Comparison of ENCODE assay signal across 27 cellular contexts in genomic region chr9:136785956-136786355, GRCh38. TPM values are rescaled to one million over a fixed set of nuclear protein-coding genes. Genes with fewer than 3 reads are reported as not detected.
A peak's percentile ranks its signal among the peaks of the same experiment; 100 is the strongest.
DNase-seq lines count a peak whose midpoint lies in the region; ATAC-seq, FAIRE-seq and TF ChIP-seq lines count a peak whose summit lies in the region.
"Had no signal": no experiment of that assay in that cellular context is flagged by ENCODE, and none has a peak within 500 bp of the region (broad histone marks: within the 10 kb centered on the region; RNA-seq: fewer than 3 reads in every experiment).

No MANE protein-coding gene starts in this region.

- no peaks in the 10 kb centered on the region for H3K27me3 ChIP-seq in HepG2 (ENCODE audit: control insufficient read depth in 1 of 2, insufficient read depth in 2 of 2, low read length in 2 of 2)
- H3K27me3 ChIP-seq in right lobe of liver: no peaks in the 10 kb centered on the region
- H3K27me3 ChIP-seq: BE2C had no signal

- TF ChIP-seq CTCF in HepG2 (CRISPR knock-in tag; IDR thresholded peaks at IDR 0.05) (no peak), right lobe of liver (IDR thresholded peaks at IDR 0.05) (no peak)

- POLR2A ChIA-PET in HepG2 (lab: Yijun Ruan, JAX): interaction anchor here (1.6 kb wide), 1 partner anchor 13 kb away, joined by 8 read pairs; no protein-coding TSS in a partner anchor
- POLR2A ChIA-PET in activated CD4-positive, alpha-beta T cell treated with anti-CD3 and anti-CD28 coated beads, Interleukin-2, amount 10 ng/mL, durations not matched to agents 7 days and 5 days (lab: Charles Lee): no interaction called here

- no peak for TF ChIP-seq RAD21 in HepG2 (CRISPR knock-in tag; IDR thresholded peaks at IDR 0.05)

- H4K20me1 ChIP-seq in HepG2 (ENCODE audit: insufficient read depth, low read length): no peaks in the 10 kb centered on the region

- DNase-seq in HepG2 (ENCODE audit: low spot score) (no peak), right lobe of liver (no peak), caudate nucleus (lab: John Stamatoyannopoulos, UW) (no peak), globus pallidus (ENCODE audit: low spot score) (no peak)
- DNase-seq in stimulated activated naive B cell treated with anti-CD40 and anti-IgM and Interleukin-4, amounts not matched to agents 10 μg/mL and 1 μg/mL and 100 μg/mL, for 72 hours: no peak
- no peak for DNase-seq in activated CD4-positive, alpha-beta T cell treated with anti-CD3 and anti-CD28 coated beads, Interleukin-2, amount 10 ng/mL, durations not matched to agents 7 days and 5 days
- DNase-seq: 8988T; ACHN; BE2C; CD4-positive, CD25-positive, alpha-beta regulatory T cell; DMS53; H9; IMR-90; NCI-H1048; NCI-H1417; NCI-H1694; NCI-H2029 treated with DMSO at 0.1 percent for 48 hours; NCI-H2227 treated with DMSO at 0.1 percent for 48 hours; NCI-H510A; NCI-H69; Right ventricle myocardium superior had no signal

- H3K36me3 ChIP-seq in HepG2 (replicated peaks in 1 of 2; ENCODE audit: control insufficient read depth in 1 of 2, insufficient read depth in 2 of 2, low read length in 2 of 2) (no peaks in the 10 kb centered on the region), right lobe of liver (no peaks in the 10 kb centered on the region)
- H3K36me3 ChIP-seq: BE2C had no signal

- ATAC-seq in HepG2 (no peak), right lobe of liver (no peak), HG03520 (IDR thresholded peaks at IDR 0.05; ENCODE audit: unreplicated experiment) (no peak)
- ATAC-seq in stimulated activated naive B cell treated with anti-CD40 and anti-IgM and Interleukin-4, amounts not matched to agents 10 μg/mL and 1 μg/mL and 100 μg/mL, for 72 hours (replicated peaks): no peak
- ATAC-seq: GM23338 had no signal

- H3K9ac ChIP-seq in HepG2 (ENCODE audit: insufficient read depth, low read depth, low read length): no peak overlapping the region

- no peaks in the 10 kb centered on the region for H3K36me3 Mint-ChIP-seq in stimulated activated naive B cell treated with anti-CD40 and anti-IgM and Interleukin-4, amounts not matched to agents 10 μg/mL and 1 μg/mL and 100 μg/mL, for 72 hours
- no peaks in the 10 kb centered on the region for H3K36me3 Mint-ChIP-seq in activated CD4-positive, alpha-beta T cell treated with anti-CD3 and anti-CD28 coated beads, Interleukin-2, amount 10 ng/mL, durations not matched to agents 7 days and 5 days (ENCODE audit: low read depth)
- H3K36me3 Mint-ChIP-seq: CD4-positive, CD25-positive, alpha-beta regulatory T cell had no signal

- BruUV-seq in HepG2 (replicated peaks; lab: Mats Ljungman, UMichigan): no TSS peak

- CTCF ChIA-PET in HepG2 (lab: Yijun Ruan, JAX; ENCODE audit: low intra/inter-chr PET ratio, low total read pairs): no interaction called here
- CTCF ChIA-PET in activated CD4-positive, alpha-beta T cell treated with anti-CD3 and anti-CD28 coated beads, Interleukin-2, amount 10 ng/mL, durations not matched to agents 7 days and 5 days (lab: Charles Lee): interaction anchor here (1.5 kb wide), 1 partner anchor 14 kb away, joined by 4 read pairs; no protein-coding TSS in a partner anchor

- intact Hi-C loops in HepG2 (cut with micrococcal nuclease; ENCODE audit: unreplicated experiment) (loop anchor here (5.0 to 10.0 kb wide), 3 partner anchors 61 to 141 kb away; partner anchors contain the start of genes PHPT1 and TRAF2), right lobe of liver (cut with DNase I) (loop anchor here in 1 of 2 donors (5.0 kb wide), 1 partner anchor 251 kb away; no protein-coding TSS in a partner anchor)

- H3K9me3 Mint-ChIP-seq in stimulated activated naive B cell treated with anti-CD40 and anti-IgM and Interleukin-4, amounts not matched to agents 10 μg/mL and 1 μg/mL and 100 μg/mL, for 72 hours: no peaks in the 10 kb centered on the region
- no peaks in the 10 kb centered on the region for H3K9me3 Mint-ChIP-seq in activated CD4-positive, alpha-beta T cell treated with anti-CD3 and anti-CD28 coated beads, Interleukin-2, amount 10 ng/mL, durations not matched to agents 7 days and 5 days
- H3K9me3 Mint-ChIP-seq: CD4-positive, CD25-positive, alpha-beta regulatory T cell; GM23338; H9 had no signal

- H3K27me3 Mint-ChIP-seq in stimulated activated naive B cell treated with anti-CD40 and anti-IgM and Interleukin-4, amounts not matched to agents 10 μg/mL and 1 μg/mL and 100 μg/mL, for 72 hours: no peaks in the 10 kb centered on the region
- peaks cover 23% of the 10 kb centered on the region for H3K27me3 Mint-ChIP-seq in activated CD4-positive, alpha-beta T cell treated with anti-CD3 and anti-CD28 coated beads, Interleukin-2, amount 10 ng/mL, durations not matched to agents 7 days and 5 days

- TF ChIP-seq EP300 in HepG2 (IDR thresholded peaks at IDR 0.05; ENCODE audit: low read depth in 2 of 2, low read length in 2 of 2) (no peak), HepG2 (CRISPR knock-in tag; IDR thresholded peaks at IDR 0.05; ENCODE audit: borderline replicate concordance) (no peak)

- 78% methylated on average over 6 of the region's 6 CpGs for WGBS in HepG2 (ENCODE audit: low lambda C conversion rate)
- 82% methylated on average over 6 of the region's 6 CpGs for WGBS in right lobe of liver (ENCODE audit: insufficient coverage, low coverage, low lambda C conversion rate, missing lambda C conversion rate)

- H3K4me2 ChIP-seq in HepG2 (ENCODE audit: low read depth, low read length): peak overlapping the region; percentile 18; the same call in 1 of the 2 replicates
- H3K4me2 ChIP-seq: GM23338 had no signal

- no peaks in the 10 kb centered on the region for H3K9me3 ChIP-seq in HepG2 (ENCODE audit: low read length)
- H3K9me3 ChIP-seq in right lobe of liver: no peaks in the 10 kb centered on the region
- H3K9me3 ChIP-seq: BE2C had no signal

- no peak overlapping the region for H2AFZ ChIP-seq in HepG2 (ENCODE audit: low read length)
- H2AFZ ChIP-seq: GM23338 had no signal

- peaks cover 19 to 28% of the 10 kb centered on the region in 2 donors for H3K4me1 Mint-ChIP-seq in stimulated activated naive B cell treated with anti-CD40 and anti-IgM and Interleukin-4, amounts not matched to agents 10 μg/mL and 1 μg/mL and 100 μg/mL, for 72 hours
- peaks cover 25% of the 10 kb centered on the region for H3K4me1 Mint-ChIP-seq in activated CD4-positive, alpha-beta T cell treated with anti-CD3 and anti-CD28 coated beads, Interleukin-2, amount 10 ng/mL, durations not matched to agents 7 days and 5 days

- no peak overlapping the region for H3K4me3 Mint-ChIP-seq in stimulated activated naive B cell treated with anti-CD40 and anti-IgM and Interleukin-4, amounts not matched to agents 10 μg/mL and 1 μg/mL and 100 μg/mL, for 72 hours
- H3K4me3 Mint-ChIP-seq in activated CD4-positive, alpha-beta T cell treated with anti-CD3 and anti-CD28 coated beads, Interleukin-2, amount 10 ng/mL, durations not matched to agents 7 days and 5 days: no peak overlapping the region
- H3K4me3 Mint-ChIP-seq: CD4-positive, CD25-positive, alpha-beta regulatory T cell; GM23338; H9 had no signal

- H3K27ac ChIP-seq in HepG2 (ENCODE audit: extremely low read length, insufficient read depth, low read length) (peak overlapping the region; percentile 64), right lobe of liver (no peak overlapping the region), caudate nucleus (ENCODE audit: low read depth, low read length) (peak overlapping the region; percentile 94)

- no peak for FAIRE-seq in HepG2 (lab: Jason Lieb, UNC)
- FAIRE-seq: GM18507 had no signal

- in situ Hi-C loops in HepG2 (cut with HindIII; ENCODE audit: extremely low pct_ligation_motif_present, low pct_unique_long_range_greater_than_20kb): no loop called here

- H3K4me1 ChIP-seq in HepG2 (ENCODE audit: insufficient read depth, low read length) (peaks cover 80% of the 10 kb centered on the region), right lobe of liver (peaks cover 0 to 42% (median 14%) of the 10 kb centered on the region in 4 donors)

- TF ChIP-seq POLR2A in HepG2 (IDR thresholded peaks at IDR 0.05; ENCODE audit: insufficient read depth in 1 of 2, low read depth in 2 of 2, low read length in 2 of 2) (no peak), right lobe of liver (IDR thresholded peaks at IDR 0.05) (no peak)

- H3K4me3 ChIP-seq in HepG2 (replicated peaks in 1 of 3; ENCODE audit: insufficient read depth in 1 of 3, low read depth in 2 of 3, low read length in 3 of 3) (no peak overlapping the region), right lobe of liver (no peak overlapping the region)
- H3K4me3 ChIP-seq: GM23338 had no signal

- no peaks in the 10 kb centered on the region for H3K79me2 ChIP-seq in HepG2 (ENCODE audit: insufficient read depth, low read length)

- H3K27ac Mint-ChIP-seq in stimulated activated naive B cell treated with anti-CD40 and anti-IgM and Interleukin-4, amounts not matched to agents 10 μg/mL and 1 μg/mL and 100 μg/mL, for 72 hours: peak overlapping the region; percentile 56
- no peak overlapping the region for H3K27ac Mint-ChIP-seq in activated CD4-positive, alpha-beta T cell treated with anti-CD3 and anti-CD28 coated beads, Interleukin-2, amount 10 ng/mL, durations not matched to agents 7 days and 5 days
- H3K27ac Mint-ChIP-seq: CD4-positive, CD25-positive, alpha-beta regulatory T cell; GM23338; H9 had no signal

RNA-seq across cellular contexts. Expression of gene TMEM141, which starts 5.2 kb away (rescaled TPM):
- total RNA-seq in HepG2 (2016; rRNA removed; fragmentation: Illumina TruSeq; extraction: Trizol) (81.0 and 84.7 TPM in 2 replicates), right lobe of liver (100 to 1,000 TPM in 1 of 6 experiments, 10 to 100 TPM in 5; 46.5 to 105 (median 56.7) TPM)
- total RNA-seq in HepG2 (2016; cell fraction: cytosol; rRNA removed; fragmentation: Illumina TruSeq; extraction: Trizol; ENCODE audit: low read depth): 70.4 and 100.0 TPM in 2 replicates
- 80.8 and 84.7 TPM in 2 replicates for total RNA-seq in HepG2 (2016; cell fraction: insoluble cytoplasmic fraction; rRNA removed; fragmentation: Illumina TruSeq; extraction: Trizol)
- total RNA-seq in HepG2 (2016; cell fraction: membrane; rRNA removed; fragmentation: Illumina TruSeq; extraction: Trizol): 80.1 and 91.8 TPM in 2 replicates
- 33.1 and 42.9 TPM in 2 replicates for total RNA-seq in HepG2 (2016; cell fraction: nucleus; rRNA removed; fragmentation: Illumina TruSeq; extraction: Trizol)
- 199 and 202 TPM in 2 replicates for polyA plus RNA-seq in HepG2 (2011; rRNA removed)
- 251 and 366 TPM in 2 replicates for polyA plus RNA-seq in HepG2 (2011; cell fraction: cytosol; rRNA removed)
- polyA plus RNA-seq in HepG2 (2011; cell fraction: nucleus; rRNA removed): 166 and 175 TPM in 2 replicates
- 67.3 and 131 TPM in 2 replicates for polyA plus RNA-seq in HepG2 (2012)
- polyA plus RNA-seq in HepG2 (2016; cell fraction: cytosol; fragmentation: Illumina TruSeq; extraction: Trizol; ENCODE audit: low read depth): 77.4 and 109 TPM in 2 replicates
- polyA plus RNA-seq in HepG2 (2016; cell fraction: insoluble cytoplasmic fraction; fragmentation: Illumina TruSeq; extraction: Trizol; ENCODE audit: low read depth): 78.7 and 86.2 TPM in 2 replicates
- 77.7 and 87.6 TPM in 2 replicates for polyA plus RNA-seq in HepG2 (2016; cell fraction: membrane; fragmentation: Illumina TruSeq; extraction: Trizol; ENCODE audit: low read depth)
- 59.2 and 68.0 TPM in 2 replicates for polyA plus RNA-seq in HepG2 (2016; cell fraction: nucleus; fragmentation: Illumina TruSeq; extraction: Trizol; ENCODE audit: insufficient read depth, low read depth)
- 52.1 and 111 TPM in 2 replicates for polyA minus RNA-seq in HepG2 (2011; rRNA and poly(A)+ RNA removed; ENCODE audit: low replicate concordance)
- 30.4 and 35.6 TPM in 2 replicates for polyA minus RNA-seq in HepG2 (2011; cell fraction: cytosol; rRNA and poly(A)+ RNA removed)
- 38.6 and 51.1 TPM in 2 replicates for polyA minus RNA-seq in HepG2 (2011; cell fraction: nucleus; rRNA and poly(A)+ RNA removed)
- 10 to 100 TPM; 28.5 to 38.5 TPM for total RNA-seq in activated CD4-positive, alpha-beta T cell treated with anti-CD3 and anti-CD28 coated beads, Interleukin-2, amount 10 ng/mL, durations not matched to agents 7 days and 5 days

RNA-seq across cellular contexts. Expression of gene CCDC183, which starts 10.2 kb away (rescaled TPM):
- total RNA-seq in HepG2 (2016; rRNA removed; fragmentation: Illumina TruSeq; extraction: Trizol): 3.0 and 5.0 TPM in 2 replicates
- 7.7 and 12.2 TPM in 2 replicates for total RNA-seq in HepG2 (2016; cell fraction: cytosol; rRNA removed; fragmentation: Illumina TruSeq; extraction: Trizol; ENCODE audit: low read depth)
- total RNA-seq in HepG2 (2016; cell fraction: insoluble cytoplasmic fraction; rRNA removed; fragmentation: Illumina TruSeq; extraction: Trizol): 2.7 and 3.9 TPM in 2 replicates
- total RNA-seq in HepG2 (2016; cell fraction: membrane; rRNA removed; fragmentation: Illumina TruSeq; extraction: Trizol): 8.1 and 14.4 TPM in 2 replicates
- 1.6 and 3.7 TPM in 2 replicates for total RNA-seq in HepG2 (2016; cell fraction: nucleus; rRNA removed; fragmentation: Illumina TruSeq; extraction: Trizol)
- 66.4 and 91.2 TPM in 2 replicates for polyA plus RNA-seq in HepG2 (2011; rRNA removed)
- polyA plus RNA-seq in HepG2 (2011; cell fraction: cytosol; rRNA removed): 27.0 and 41.7 TPM in 2 replicates
- 838 and 949 TPM in 2 replicates for polyA plus RNA-seq in HepG2 (2011; cell fraction: nucleus; rRNA removed)
- 36.4 and 41.6 TPM in 2 replicates for polyA plus RNA-seq in HepG2 (2012)
- polyA plus RNA-seq in HepG2 (2016; cell fraction: cytosol; fragmentation: Illumina TruSeq; extraction: Trizol; ENCODE audit: low read depth): 10.3 and 12.4 TPM in 2 replicates
- polyA plus RNA-seq in HepG2 (2016; cell fraction: insoluble cytoplasmic fraction; fragmentation: Illumina TruSeq; extraction: Trizol; ENCODE audit: low read depth): 4.0 and 6.0 TPM in 2 replicates
- 10.0 and 11.0 TPM in 2 replicates for polyA plus RNA-seq in HepG2 (2016; cell fraction: membrane; fragmentation: Illumina TruSeq; extraction: Trizol; ENCODE audit: low read depth)
- 5.5 and 8.4 TPM in 2 replicates for polyA plus RNA-seq in HepG2 (2016; cell fraction: nucleus; fragmentation: Illumina TruSeq; extraction: Trizol; ENCODE audit: insufficient read depth, low read depth)
- 0.12 and 15.7 TPM in 2 replicates for polyA minus RNA-seq in HepG2 (2011; rRNA and poly(A)+ RNA removed; ENCODE audit: low replicate concordance)
- polyA minus RNA-seq in HepG2 (2011; cell fraction: cytosol; rRNA and poly(A)+ RNA removed): 5.2 and 6.7 TPM in 2 replicates
- polyA minus RNA-seq in HepG2 (2011; cell fraction: nucleus; rRNA and poly(A)+ RNA removed): 70.7 and 83.0 TPM in 2 replicates
- total RNA-seq in right lobe of liver: 1 to 10 TPM in 2 of 6 experiments, under 1 TPM in 3, not detected in 1; 0.43 to 1.2 (median 0.74) TPM
- total RNA-seq in activated CD4-positive, alpha-beta T cell treated with anti-CD3 and anti-CD28 coated beads, Interleukin-2, amount 10 ng/mL, durations not matched to agents 7 days and 5 days: 1 to 10 TPM in 1 of 2 experiments, under 1 TPM in 1; 0.97 to 1.1 TPM
- total RNA-seq: G401 had no signal

RNA-seq across cellular contexts. Expression of gene LCN15, which starts 21.6 kb away (rescaled TPM):
- total RNA-seq in HepG2 (2016; rRNA removed; fragmentation: Illumina TruSeq; extraction: Trizol) (0.29 and 1.3 TPM in 2 replicates), right lobe of liver (not detected)
- 1.3 and 1.9 TPM in 2 replicates for total RNA-seq in HepG2 (2016; cell fraction: cytosol; rRNA removed; fragmentation: Illumina TruSeq; extraction: Trizol; ENCODE audit: low read depth)
- total RNA-seq in HepG2 (2016; cell fraction: insoluble cytoplasmic fraction; rRNA removed; fragmentation: Illumina TruSeq; extraction: Trizol): 0.55 and 1.00 TPM in 2 replicates
- 0.96 and 1.5 TPM in 2 replicates for total RNA-seq in HepG2 (2016; cell fraction: membrane; rRNA removed; fragmentation: Illumina TruSeq; extraction: Trizol)
- 0.41 and 0.99 TPM in 2 replicates for total RNA-seq in HepG2 (2016; cell fraction: nucleus; rRNA removed; fragmentation: Illumina TruSeq; extraction: Trizol)
- 32.9 and 53.7 TPM in 2 replicates for polyA plus RNA-seq in HepG2 (2011; rRNA removed)
- 35.0 and 114 TPM in 2 replicates for polyA plus RNA-seq in HepG2 (2011; cell fraction: cytosol; rRNA removed)
- polyA plus RNA-seq in HepG2 (2011; cell fraction: nucleus; rRNA removed): 18.7 and 43.2 TPM in 2 replicates
- polyA plus RNA-seq in HepG2 (2012): 13.7 and 27.0 TPM in 2 replicates
- polyA plus RNA-seq in HepG2 (2016; cell fraction: cytosol; fragmentation: Illumina TruSeq; extraction: Trizol; ENCODE audit: low read depth): 1.2 and 1.3 TPM in 2 replicates
- polyA plus RNA-seq in HepG2 (2016; cell fraction: insoluble cytoplasmic fraction; fragmentation: Illumina TruSeq; extraction: Trizol; ENCODE audit: low read depth): 0.36 and 0.57 TPM in 2 replicates
- polyA plus RNA-seq in HepG2 (2016; cell fraction: membrane; fragmentation: Illumina TruSeq; extraction: Trizol; ENCODE audit: low read depth): 0.84 and 0.88 TPM in 2 replicates
- 0.93 and 1.4 TPM in 2 replicates for polyA plus RNA-seq in HepG2 (2016; cell fraction: nucleus; fragmentation: Illumina TruSeq; extraction: Trizol; ENCODE audit: insufficient read depth, low read depth)
- 28.1 TPM in 1 of 2 replicates, not detected in the other for polyA minus RNA-seq in HepG2 (2011; rRNA and poly(A)+ RNA removed; ENCODE audit: low replicate concordance)
- polyA minus RNA-seq in HepG2 (2011; cell fraction: cytosol; rRNA and poly(A)+ RNA removed): 3.6 and 11.7 TPM in 2 replicates
- 2.1 and 3.2 TPM in 2 replicates for polyA minus RNA-seq in HepG2 (2011; cell fraction: nucleus; rRNA and poly(A)+ RNA removed)
- total RNA-seq in activated CD4-positive, alpha-beta T cell treated with anti-CD3 and anti-CD28 coated beads, Interleukin-2, amount 10 ng/mL, durations not matched to agents 7 days and 5 days: not detected
- total RNA-seq: CD4-positive, CD25-positive, alpha-beta regulatory T cell; Daoy; G401; H9; IMR-90; Right ventricle myocardium superior had no signal
- polyA plus RNA-seq: CD4-positive, CD25-positive, alpha-beta regulatory T cell; IMR-90 had no signal

RNA-seq across cellular contexts. Expression of gene RABL6, which starts 21.8 kb away (rescaled TPM):
- total RNA-seq in HepG2 (2016; rRNA removed; fragmentation: Illumina TruSeq; extraction: Trizol) (66.4 and 81.5 TPM in 2 replicates), right lobe of liver (10 to 100 TPM in 4 of 6 experiments, 1 to 10 TPM in 2; 8.0 to 14.8 (median 12.4) TPM)
- 37.0 and 38.7 TPM in 2 replicates for total RNA-seq in HepG2 (2016; cell fraction: cytosol; rRNA removed; fragmentation: Illumina TruSeq; extraction: Trizol; ENCODE audit: low read depth)
- 54.7 and 84.6 TPM in 2 replicates for total RNA-seq in HepG2 (2016; cell fraction: insoluble cytoplasmic fraction; rRNA removed; fragmentation: Illumina TruSeq; extraction: Trizol)
- total RNA-seq in HepG2 (2016; cell fraction: membrane; rRNA removed; fragmentation: Illumina TruSeq; extraction: Trizol): 88.7 and 91.1 TPM in 2 replicates
- total RNA-seq in HepG2 (2016; cell fraction: nucleus; rRNA removed; fragmentation: Illumina TruSeq; extraction: Trizol): 50.3 and 58.9 TPM in 2 replicates
- polyA plus RNA-seq in HepG2 (2011; rRNA removed): 125 and 139 TPM in 2 replicates
- polyA plus RNA-seq in HepG2 (2011; cell fraction: cytosol; rRNA removed): 72.4 and 105 TPM in 2 replicates
- 222 and 282 TPM in 2 replicates for polyA plus RNA-seq in HepG2 (2011; cell fraction: nucleus; rRNA removed)
- 114 and 126 TPM in 2 replicates for polyA plus RNA-seq in HepG2 (2012)
- polyA plus RNA-seq in HepG2 (2016; cell fraction: cytosol; fragmentation: Illumina TruSeq; extraction: Trizol; ENCODE audit: low read depth): 45.2 and 45.6 TPM in 2 replicates
- 68.3 and 84.3 TPM in 2 replicates for polyA plus RNA-seq in HepG2 (2016; cell fraction: insoluble cytoplasmic fraction; fragmentation: Illumina TruSeq; extraction: Trizol; ENCODE audit: low read depth)
- polyA plus RNA-seq in HepG2 (2016; cell fraction: membrane; fragmentation: Illumina TruSeq; extraction: Trizol; ENCODE audit: low read depth): 80.1 and 85.2 TPM in 2 replicates
- polyA plus RNA-seq in HepG2 (2016; cell fraction: nucleus; fragmentation: Illumina TruSeq; extraction: Trizol; ENCODE audit: insufficient read depth, low read depth): 135 and 137 TPM in 2 replicates
- polyA minus RNA-seq in HepG2 (2011; rRNA and poly(A)+ RNA removed; ENCODE audit: low replicate concordance): 117 and 139 TPM in 2 replicates
- 60.1 and 64.7 TPM in 2 replicates for polyA minus RNA-seq in HepG2 (2011; cell fraction: cytosol; rRNA and poly(A)+ RNA removed)
- polyA minus RNA-seq in HepG2 (2011; cell fraction: nucleus; rRNA and poly(A)+ RNA removed): 67.3 and 68.4 TPM in 2 replicates
- 100 to 1,000 TPM in 1 of 2 experiments, 10 to 100 TPM in 1; 95.5 to 109 TPM for total RNA-seq in activated CD4-positive, alpha-beta T cell treated with anti-CD3 and anti-CD28 coated beads, Interleukin-2, amount 10 ng/mL, durations not matched to agents 7 days and 5 days

RNA-seq across cellular contexts. Expression of gene LCN8, which starts 27.9 kb away (rescaled TPM):
- total RNA-seq in HepG2 (2016; rRNA removed; fragmentation: Illumina TruSeq; extraction: Trizol) (not detected in 2 replicates), right lobe of liver (not detected)
- not detected in 2 replicates for total RNA-seq in HepG2 (2016; cell fraction: cytosol; rRNA removed; fragmentation: Illumina TruSeq; extraction: Trizol; ENCODE audit: low read depth)
- total RNA-seq in HepG2 (2016; cell fraction: insoluble cytoplasmic fraction; rRNA removed; fragmentation: Illumina TruSeq; extraction: Trizol): not detected in 2 replicates
- not detected in 2 replicates for total RNA-seq in HepG2 (2016; cell fraction: membrane; rRNA removed; fragmentation: Illumina TruSeq; extraction: Trizol)
- not detected in 2 replicates for total RNA-seq in HepG2 (2016; cell fraction: nucleus; rRNA removed; fragmentation: Illumina TruSeq; extraction: Trizol)
- polyA plus RNA-seq in HepG2 (2011; rRNA removed): 0.15 TPM in 1 of 2 replicates, not detected in the other
- polyA plus RNA-seq in HepG2 (2011; cell fraction: cytosol; rRNA removed): 0.01 TPM in 1 of 2 replicates, not detected in the other
- 0.64 and 1.8 TPM in 2 replicates for polyA plus RNA-seq in HepG2 (2011; cell fraction: nucleus; rRNA removed)
- not detected in 2 replicates for polyA plus RNA-seq in HepG2 (2012)
- not detected in 2 replicates for polyA plus RNA-seq in HepG2 (2016; cell fraction: cytosol; fragmentation: Illumina TruSeq; extraction: Trizol; ENCODE audit: low read depth)
- polyA plus RNA-seq in HepG2 (2016; cell fraction: insoluble cytoplasmic fraction; fragmentation: Illumina TruSeq; extraction: Trizol; ENCODE audit: low read depth): not detected in 2 replicates
- polyA plus RNA-seq in HepG2 (2016; cell fraction: membrane; fragmentation: Illumina TruSeq; extraction: Trizol; ENCODE audit: low read depth): not detected in 2 replicates
- not detected in 2 replicates for polyA plus RNA-seq in HepG2 (2016; cell fraction: nucleus; fragmentation: Illumina TruSeq; extraction: Trizol; ENCODE audit: insufficient read depth, low read depth)
- not detected in 2 replicates for polyA minus RNA-seq in HepG2 (2011; rRNA and poly(A)+ RNA removed; ENCODE audit: low replicate concordance)
- polyA minus RNA-seq in HepG2 (2011; cell fraction: cytosol; rRNA and poly(A)+ RNA removed): not detected in 2 replicates
- not detected in 2 replicates for polyA minus RNA-seq in HepG2 (2011; cell fraction: nucleus; rRNA and poly(A)+ RNA removed)
- total RNA-seq in activated CD4-positive, alpha-beta T cell treated with anti-CD3 and anti-CD28 coated beads, Interleukin-2, amount 10 ng/mL, durations not matched to agents 7 days and 5 days: not detected
- total RNA-seq: CD4-positive, CD25-positive, alpha-beta regulatory T cell; Daoy; G401; GM23338; H9; IMR-90; Right ventricle myocardium superior; SK-MEL-5 had no signal
- polyA plus RNA-seq: CD4-positive, CD25-positive, alpha-beta regulatory T cell; GM23338; IMR-90 had no signal

Comparison
In these comparisons a context has a peak if more than half of its experiments do, and no peak if none do; other contexts are left out.
1. H3K27ac ChIP-seq: peak in HepG2 (single experiment) and caudate nucleus (single experiment); none in right lobe of liver (0 of 3).